ENCODE assay signal across 7 cellular contexts in genomic region chr3:187000711-187001151, GRCh38.
A peak's percentile ranks its signal among the peaks of the same experiment; 100 is the strongest.
DNase-seq lines count a peak whose midpoint lies in the region; ATAC-seq and TF ChIP-seq lines count a peak whose summit lies in the region.

No MANE protein-coding gene starts in this region.

- DNase-seq in OCI-LY7 (ENCODE audit: low spot score) (peak; percentile 92), trophoblast cell (no peak), NCI-H82 treated with DMSO at 0.1 percent for 48 hours (lab: John Stamatoyannopoulos, UW; ENCODE audit: unreplicated experiment) (no peak), NCI-H526 treated with DMSO at 0.1 percent for 48 hours (lab: John Stamatoyannopoulos, UW) (no peak), erythroblast (lab: John Stamatoyannopoulos, UW) (no peak)

- no peak overlapping the region for H4K8ac ChIP-seq in trophoblast cell (ENCODE audit: low read depth, low read length)

- no peak overlapping the region for H2BK120ac ChIP-seq in trophoblast cell (ENCODE audit: insufficient read depth, low read length, poor library complexity)

- CTCF ChIA-PET in OCI-LY7 (lab: Charles Lee; ENCODE audit: unreplicated experiment), result interaction anchor here (2.5 kb wide), 1 partner anchor 26 kb away, joined by 8 read pairs; no protein-coding TSS in a partner anchor

- H3K36me3 ChIP-seq in OCI-LY7 (ENCODE audit: insufficient read depth, low read length) (peaks cover 58% of the 10 kb centered on the region), trophoblast cell (ENCODE audit: control insufficient read depth in 1 of 2, insufficient read depth in 2 of 2, low read length in 2 of 2) (peaks cover 0 to under 1% of the 10 kb centered on the region in 2 experiments)

- H3K79me2 ChIP-seq in OCI-LY7 (ENCODE audit: insufficient read depth, low read depth, low read length) (peaks cover 92% of the 10 kb centered on the region), trophoblast cell (ENCODE audit: control insufficient read depth, insufficient read depth, low read length, poor library complexity) (no peaks in the 10 kb centered on the region)

- H3K9me3 ChIP-seq in OCI-LY7 (ENCODE audit: low read length) (peaks cover 14% of the 10 kb centered on the region), trophoblast cell (ENCODE audit: insufficient read depth, low read depth, low read length) (no peaks in the 10 kb centered on the region)

- no peaks in the 10 kb centered on the region for H3K79me1 ChIP-seq in trophoblast cell (ENCODE audit: low read length)

- H3K4me2 ChIP-seq in OCI-LY7 (ENCODE audit: low read length) (peak overlapping the region; percentile 82), trophoblast cell (ENCODE audit: low read length) (no peak overlapping the region)

- POLR2A ChIA-PET in OCI-LY7 (lab: Charles Lee), result interaction anchor here (0.5 to 7.5 kb wide), 21 partner anchors 8 to 972 kb away, joined by 3 to 106 read pairs (median 7); partner anchors contain the start of gene ST6GAL1

- H3K18ac ChIP-seq in trophoblast cell (ENCODE audit: low read length), result no peak overlapping the region

- no peak overlapping the region for H3K23ac ChIP-seq in trophoblast cell (ENCODE audit: low read length)

- no TSS peak for BruUV-seq in OCI-LY7 (replicated peaks; lab: Mats Ljungman, UMichigan)

- H3K14ac ChIP-seq in trophoblast cell (ENCODE audit: low read length), result no peak overlapping the region

- H3K27ac ChIP-seq in OCI-LY7 (ENCODE audit: low read depth, low read length, poor library complexity, severe bottlenecking) (peak overlapping the region; percentile 98), trophoblast cell (ENCODE audit: low read depth, low read length) (no peak overlapping the region)

- peaks cover 72% of the 10 kb centered on the region for H3K4me1 ChIP-seq in OCI-LY7 (ENCODE audit: insufficient read depth, low read length, poor library complexity, severe bottlenecking)
- peaks cover 9 to 11% of the 10 kb centered on the region in 2 experiments for H3K4me1 ChIP-seq in trophoblast cell (ENCODE audit: control insufficient read depth in 1 of 2, insufficient read depth in 2 of 2, low read length in 2 of 2)

- no peaks in the 10 kb centered on the region for H3K27me3 ChIP-seq in trophoblast cell (ENCODE audit: insufficient read depth, low read length)

- no peak overlapping the region for H2AK5ac ChIP-seq in trophoblast cell (ENCODE audit: low read length)

- H3K4me3 ChIP-seq in OCI-LY7 (ENCODE audit: low read depth, low read length, poor library complexity, severe bottlenecking), result peak overlapping the region; percentile 77
- no peak overlapping the region for H3K4me3 ChIP-seq in trophoblast cell (ENCODE audit: low read depth, low read length)

- H3K9ac ChIP-seq in trophoblast cell (ENCODE audit: low read length), result no peak overlapping the region

- H3K9me2 ChIP-seq in OCI-LY7 (ENCODE audit: insufficient read depth, low read length), result no peaks in the 10 kb centered on the region

- H4K20me1 ChIP-seq in OCI-LY7 (ENCODE audit: insufficient read depth, low read length), result no peaks in the 10 kb centered on the region

- H4K91ac ChIP-seq in trophoblast cell (ENCODE audit: low read depth, low read length), result no peak overlapping the region

- no peak for TF ChIP-seq POLR2A in erythroblast (IDR thresholded peaks at IDR 0.05; ENCODE audit: low read length)

- no peak overlapping the region for H2BK5ac ChIP-seq in trophoblast cell (ENCODE audit: low read depth, low read length, poor library complexity)

- ATAC-seq in GM19035 (IDR thresholded peaks at IDR 0.05; ENCODE audit: unreplicated experiment) (peak; percentile 77), HG02840 (IDR thresholded peaks at IDR 0.05; ENCODE audit: low FRiP score, unreplicated experiment) (peak; percentile 57)

- H2BK12ac ChIP-seq in trophoblast cell (ENCODE audit: low read length), result peak overlapping the region; percentile 24

- no peak overlapping the region for H3K4ac ChIP-seq in trophoblast cell (ENCODE audit: low read depth, low read length)

- WGBS in trophoblast cell (ENCODE audit: extremely low coverage, insufficient coverage, insufficient read length), result no CpG with 5 or more reads among the region's 4 CpGs

- H4K12ac ChIP-seq in trophoblast cell (ENCODE audit: low read depth, low read length), result no peak overlapping the region

- intact Hi-C loops in OCI-LY7 (cut with micrococcal nuclease; ENCODE audit: unreplicated experiment), result loop anchor here (1.0 kb wide), 3 partner anchors 12 to 66 kb away; no protein-coding TSS in a partner anchor

- H2AFZ ChIP-seq in OCI-LY7 (ENCODE audit: low read length) (no peak overlapping the region), trophoblast cell (ENCODE audit: insufficient read depth, low read length, poor library complexity) (no peak overlapping the region)

- TF ChIP-seq CTCF in OCI-LY7 (conservative IDR thresholded peaks at IDR 0.05; ENCODE audit: low read length), result no peak
